ENCODE assay signal across 14 cellular contexts in the genomic region with DNA sequence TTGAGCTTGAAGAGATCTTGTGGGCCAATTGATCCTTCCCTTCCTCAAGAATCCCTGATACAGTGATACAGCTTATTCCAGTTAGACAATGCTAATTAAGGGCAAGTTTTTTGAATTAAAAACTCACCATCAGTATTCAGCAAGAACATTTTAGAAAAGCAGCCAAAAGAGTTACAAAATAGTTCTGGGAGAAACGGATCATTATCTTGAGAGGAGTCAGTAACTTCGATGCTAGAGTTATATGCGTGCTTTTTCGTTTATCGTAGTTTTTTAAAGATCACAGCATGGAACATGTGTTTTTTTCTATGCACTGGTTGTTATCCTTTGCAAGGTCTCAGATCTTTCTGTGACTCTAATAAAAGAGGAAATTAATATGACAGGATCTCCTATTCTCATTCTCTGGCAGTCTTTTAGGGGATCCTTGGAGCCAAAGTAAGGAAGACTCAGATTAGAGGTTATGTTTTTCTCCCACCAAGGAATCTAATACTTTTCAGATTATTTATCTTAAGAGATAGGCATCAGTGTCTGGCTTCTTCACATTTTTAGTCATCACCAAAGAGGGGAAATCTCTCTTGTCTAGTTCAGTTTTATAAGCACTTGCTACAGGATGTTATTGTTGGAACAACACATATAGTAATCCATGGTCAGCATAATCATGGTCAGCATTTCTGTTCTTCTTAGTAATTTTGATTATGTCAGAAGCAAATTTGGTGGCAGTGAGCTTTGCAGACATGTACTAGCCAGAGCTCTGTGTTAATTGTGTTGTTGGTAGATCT.
A peak's percentile ranks its signal among the peaks of the same experiment; 100 is the strongest.
DNase-seq lines count a peak whose midpoint lies in the region; ATAC-seq and TF ChIP-seq lines count a peak whose summit lies in the region.
"Had no signal": no experiment of that assay in that cellular context is flagged by ENCODE, and none has a peak within 500 bp of the region (broad histone marks: within the 10 kb centered on the region; RNA-seq: fewer than 3 reads in every experiment).

No MANE protein-coding gene starts in this region.

- intact Hi-C loops in heart left ventricle (cut with DNase I) = loop anchor here in 1 of 10 donors (10.0 kb wide), 1 partner anchor 107 kb away; a partner anchor contains a TSS
- intact Hi-C loops in sigmoid colon (cut with DNase I) = no loop called here

- peak; percentile 51 to 56 (median 53) for ATAC-seq in heart left ventricle
- ATAC-seq in activated T-cell treated with anti-CD3 and anti-CD28 coated beads, Interleukin-2, amount 50 U/mL, for 72 hours (replicated peaks in 1 of 2) = no peak
- ATAC-seq: body of pancreas had no signal

- no peak for TF ChIP-seq EP300 in sigmoid colon (IDR thresholded peaks at IDR 0.05)
- TF ChIP-seq EP300 in tibial nerve (IDR thresholded peaks at IDR 0.05) = no peak

- TF ChIP-seq POLR2A in heart left ventricle (IDR thresholded peaks at IDR 0.05) (no peak), sigmoid colon (IDR thresholded peaks at IDR 0.05) (no peak), tibial nerve (IDR thresholded peaks at IDR 0.05) (no peak)

- H3K27ac ChIP-seq in heart left ventricle (peak overlapping the region; percentile 29 to 76 (median 48)), sigmoid colon (peak overlapping the region in 3 of 4 donors; percentile 7 to 23 (median 10)), tibial nerve (peak overlapping the region in 2 of 4 donors; percentile 37 to 39)
- H3K27ac ChIP-seq: body of pancreas had no signal

- no peak overlapping the region for H3K27ac Mint-ChIP-seq in activated T-cell treated with anti-CD3 and anti-CD28 coated beads, Interleukin-2, amount 50 U/mL, for 72 hours

- peaks cover 6 to 79% (median 59%) of the 10 kb centered on the region in 12 donors for H3K4me1 ChIP-seq in heart left ventricle
- peaks cover 0 to 66% (median 34%) of the 10 kb centered on the region in 4 donors for H3K4me1 ChIP-seq in sigmoid colon
- H3K4me1 ChIP-seq in tibial nerve = peaks cover 0 to 51% (median 9%) of the 10 kb centered on the region in 4 donors

- no peaks in the 10 kb centered on the region for H3K27me3 ChIP-seq in heart left ventricle
- no peaks in the 10 kb centered on the region for H3K27me3 ChIP-seq in sigmoid colon
- H3K27me3 ChIP-seq in tibial nerve = no peaks in the 10 kb centered on the region
- H3K27me3 ChIP-seq: body of pancreas had no signal

- no peaks in the 10 kb centered on the region for H3K36me3 ChIP-seq in heart left ventricle
- H3K36me3 ChIP-seq in sigmoid colon = no peaks in the 10 kb centered on the region
- H3K36me3 ChIP-seq in tibial nerve = no peaks in the 10 kb centered on the region

- H3K4me3 ChIP-seq in astrocyte of the cerebellum (ENCODE audit: low read depth, low read length) (no peak overlapping the region), heart left ventricle (peak overlapping the region in 1 of 12 donors; percentile 11), sigmoid colon (no peak overlapping the region), tibial nerve (no peak overlapping the region)
- H3K4me3 ChIP-seq: body of pancreas, skin epidermis had no signal

- H3K4me1 Mint-ChIP-seq in activated T-cell treated with anti-CD3 and anti-CD28 coated beads, Interleukin-2, amount 50 U/mL, for 72 hours (ENCODE audit: low read depth) = peaks cover 7% of the 10 kb centered on the region

- TF ChIP-seq CTCF in astrocyte of the cerebellum (IDR thresholded peaks at IDR 0.05; ENCODE audit: low read depth, low read length, missing control alignments) (no peak), heart left ventricle (IDR thresholded peaks at IDR 0.05) (no peak), sigmoid colon (IDR thresholded peaks at IDR 0.05) (no peak), tibial nerve (IDR thresholded peaks at IDR 0.05) (no peak)

- H3K9me3 Mint-ChIP-seq in activated T-cell treated with anti-CD3 and anti-CD28 coated beads, Interleukin-2, amount 50 U/mL, for 72 hours = peaks cover 4% of the 10 kb centered on the region in 2 donors

- WGBS in heart left ventricle, 4 donors = 10 to 23% (median 14%) methylated on average over 5 of the region's 5 CpGs
- WGBS in sigmoid colon, 2 donors = 83 to 93% methylated on average over 5 of the region's 5 CpGs
- WGBS in tibial nerve, 2 donors = 56 to 66% methylated on average over 5 of the region's 5 CpGs

- H3K36me3 Mint-ChIP-seq in activated T-cell treated with anti-CD3 and anti-CD28 coated beads, Interleukin-2, amount 50 U/mL, for 72 hours (ENCODE audit: insufficient read depth in 2 of 2) = peaks cover 0 to 2% of the 10 kb centered on the region in 2 donors
- H3K36me3 Mint-ChIP-seq: CD8-positive, alpha-beta memory T cell had no signal

- no peak overlapping the region for H3K4me3 Mint-ChIP-seq in activated T-cell treated with anti-CD3 and anti-CD28 coated beads, Interleukin-2, amount 50 U/mL, for 72 hours
- H3K4me3 Mint-ChIP-seq: CD8-positive, alpha-beta memory T cell had no signal

- in situ Hi-C loops in astrocyte of the cerebellum (cut with HindIII; ENCODE audit: low sequenced_read_pairs) = no loop called here

- H3K27me3 Mint-ChIP-seq in activated T-cell treated with anti-CD3 and anti-CD28 coated beads, Interleukin-2, amount 50 U/mL, for 72 hours (ENCODE audit: low read depth) = no peaks in the 10 kb centered on the region

- DNase-seq in EL = peak; percentile 81
- peak; percentile 44 for DNase-seq in astrocyte of the cerebellum (ENCODE audit: low read depth)
- DNase-seq in heart left ventricle = no peak
- DNase-seq in sigmoid colon = no peak
- no peak for DNase-seq in tibial nerve (ENCODE audit: low spot score in 2 of 2)
- DNase-seq in NCI-H146 treated with DMSO at 0.1 percent for 48 hours (lab: John Stamatoyannopoulos, UW; ENCODE audit: unreplicated experiment) = no peak
- no peak for DNase-seq in NCI-H128 (lab: John Stamatoyannopoulos, UW; ENCODE audit: unreplicated experiment)
- no peak for DNase-seq in activated T-cell treated with anti-CD3 and anti-CD28 coated beads, Interleukin-2, amount 50 U/mL, for 72 hours
- DNase-seq: activated CD8-positive, alpha-beta memory T cell treated with anti-CD3 and anti-CD28 coated beads for 24 hours; body of pancreas; CD8-positive, alpha-beta memory T cell; mesendoderm; NCI-H1694 had no signal

- no peaks in the 10 kb centered on the region for H3K9me3 ChIP-seq in heart left ventricle
- no peaks in the 10 kb centered on the region for H3K9me3 ChIP-seq in sigmoid colon
- no peaks in the 10 kb centered on the region for H3K9me3 ChIP-seq in tibial nerve
- H3K9me3 ChIP-seq: body of pancreas had no signal

Comparison
In these comparisons a context has a peak if more than half of its experiments do, and no peak if none do; other contexts are left out.
1. DNase-seq: peak in EL (single experiment) and astrocyte of the cerebellum (single experiment); none in heart left ventricle (0 of 5), sigmoid colon (single experiment), tibial nerve (0 of 2), NCI-H146 treated with DMSO at 0.1 percent for 48 hours (single experiment), NCI-H128 (single experiment) and activated T-cell treated with anti-CD3 and anti-CD28 coated beads, Interleukin-2, amount 50 U/mL, for 72 hours (0 of 2).
2. ATAC-seq: peak in heart left ventricle (4 of 4); none in activated T-cell treated with anti-CD3 and anti-CD28 coated beads, Interleukin-2, amount 50 U/mL, for 72 hours (0 of 2).